In the genomic region with DNA sequence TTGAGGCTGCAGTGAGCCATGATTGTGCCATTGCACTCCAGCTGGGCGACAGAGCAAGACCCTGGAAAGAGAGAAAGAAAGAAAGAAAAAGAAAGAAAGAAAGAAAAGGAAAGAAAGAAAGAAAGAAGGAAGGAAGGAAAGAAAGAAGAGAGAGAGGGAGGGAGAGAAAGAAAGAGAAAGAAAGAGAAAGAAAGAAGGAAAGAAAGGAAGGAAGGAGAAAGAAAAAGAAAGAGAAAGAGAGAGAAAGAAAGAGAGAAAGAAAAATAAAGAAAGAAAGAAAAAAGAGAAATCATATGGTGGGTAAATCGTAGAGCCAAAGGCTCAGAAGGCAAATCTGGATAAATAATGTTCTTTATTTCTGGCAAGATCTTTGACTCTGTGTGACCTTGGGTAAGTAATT, we compare ENCODE assay signal across 8 cellular contexts. TPM values are rescaled to one million over a fixed set of nuclear protein-coding genes. Genes with fewer than 3 reads are reported as not detected.
"Had no signal": no experiment of that assay in that cellular context is flagged by ENCODE, and none has a peak within 500 bp of the region (broad histone marks: within the 10 kb centered on the region; RNA-seq: fewer than 3 reads in every experiment).

No MANE protein-coding gene starts in this region.

- DNase-seq: GM23248, GOT3, H7, KG1 had no signal

- H3K36me3 ChIP-seq: HAP-1 had no signal

- H3K9me3 ChIP-seq: HAP-1 had no signal

- H3K4me1 ChIP-seq: HAP-1 had no signal

- H3K27ac Mint-ChIP-seq: IgD-negative memory B cell had no signal

- H3K4me3 ChIP-seq: GM23248, HAP-1 had no signal

- H3K36me3 Mint-ChIP-seq: IgD-negative memory B cell had no signal

- H2AFZ ChIP-seq: GM23248 had no signal

- ATAC-seq: HCT116 had no signal

- H3K4me3 Mint-ChIP-seq: IgD-negative memory B cell had no signal

- H3K27ac ChIP-seq: GM23248 had no signal

- H3K9me3 Mint-ChIP-seq: IgD-negative memory B cell had no signal

- H3K9ac ChIP-seq: GM23248 had no signal

RNA-seq across cellular contexts. Expression of a gene that starts 53.4 kb away (rescaled TPM):
- total RNA-seq: HT-29 had no signal
